19 cellular contexts compared by ENCODE assay signal in the genomic region with DNA sequence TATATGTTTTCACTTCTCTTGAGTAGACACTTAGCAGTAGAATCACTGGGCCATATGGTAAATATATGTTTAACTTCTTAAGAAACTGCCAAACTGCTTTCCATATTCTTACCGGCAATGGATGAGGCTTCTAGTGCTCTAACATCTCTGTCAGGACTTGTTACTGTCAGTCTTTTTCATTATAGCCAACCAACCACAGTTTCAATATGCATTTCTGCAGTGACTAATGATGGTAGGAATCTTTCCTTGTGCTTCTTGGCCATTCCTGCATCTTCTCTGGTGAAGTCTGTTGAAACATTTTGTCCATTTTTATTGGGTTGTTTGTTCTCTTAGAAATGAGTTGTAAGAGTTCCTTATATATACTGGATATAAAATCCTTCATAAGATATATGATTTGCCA.
DNase-seq lines count a peak whose midpoint lies in the region; ATAC-seq and TF ChIP-seq lines count a peak whose summit lies in the region.
"Had no signal": no experiment of that assay in that cellular context is flagged by ENCODE, and none has a peak within 500 bp of the region (broad histone marks: within the 10 kb centered on the region; RNA-seq: fewer than 3 reads in every experiment).

No MANE protein-coding gene starts in this region.

- H3K4me1 ChIP-seq in foreskin keratinocyte: no peaks in the 10 kb centered on the region
- H3K4me1 ChIP-seq: BE2C, SJSA1 had no signal

- DNase-seq in RPMI7951 (ENCODE audit: low read depth) (peak; percentile 50), choroid plexus epithelial cell (ENCODE audit: low read depth) (peak; percentile 53), foreskin keratinocyte (peak; percentile 74 to 86), germinal center (ENCODE audit: low spot score) (no peak), cerebellar cortex (ENCODE audit: low spot score) (no peak), AML-193 (lab: John Stamatoyannopoulos, UW) (no peak), kidney glomerular epithelial cell (lab: John Stamatoyannopoulos, UW) (no peak)
- DNase-seq: BE2C; CD8-positive, alpha-beta memory T cell; DMS79 treated with DMSO at 0.1 percent for 48 hours; Kasumi-1; NCI-H2029; NCI-H446 treated with DMSO at 0.1 percent for 48 hours; NCI-H82; NK-92 treated with Interleukin-12 subunit alpha and Interleukin-12 subunit beta, amount 100 ng/mL, for 24 hours; PC-3; Right ventricle myocardium superior had no signal

- ATAC-seq in foreskin keratinocyte: peak; percentile 69
- ATAC-seq: K562, PC-3 had no signal

- H3K27me3 ChIP-seq in foreskin keratinocyte: no peaks in the 10 kb centered on the region
- H3K27me3 ChIP-seq: BE2C, SJSA1 had no signal

- no peak for TF ChIP-seq CTCF in choroid plexus epithelial cell (conservative IDR thresholded peaks at IDR 0.05; ENCODE audit: low read depth, low read length)
- TF ChIP-seq CTCF in foreskin keratinocyte (conservative IDR thresholded peaks at IDR 0.05): no peak

- H3K4me3 ChIP-seq in choroid plexus epithelial cell (ENCODE audit: low read depth, low read length): no peak overlapping the region
- H3K4me3 ChIP-seq: K562, SJSA1 had no signal

- no peak overlapping the region for H3K27ac ChIP-seq in foreskin keratinocyte
- H3K27ac ChIP-seq: SJSA1 had no signal

Comparison
In these comparisons a context has a peak if more than half of its experiments do, and no peak if none do; other contexts are left out.
1. DNase-seq: peak in RPMI7951 (single experiment), choroid plexus epithelial cell (single experiment) and foreskin keratinocyte (2 of 2); none in germinal center (single experiment), cerebellar cortex (single experiment), AML-193 (0 of 2) and kidney glomerular epithelial cell (single experiment).